Comparison of ENCODE assay signal across 8 cellular contexts in genomic region chr17:14070344-14071007, GRCh38. TPM values are rescaled to one million over a fixed set of nuclear protein-coding genes. Genes with fewer than 3 reads are reported as not detected.
DNase-seq lines count a peak whose midpoint lies in the region; TF ChIP-seq lines count a peak whose summit lies in the region.

No MANE protein-coding gene starts in this region.

- peak overlapping the region; percentile 99 for H3K4me3 Mint-ChIP-seq in progenitor cell of endocrine pancreas (ENCODE audit: low read depth)

- TF ChIP-seq CTCF in GM06990 (IDR thresholded peaks at IDR 0.05; ENCODE audit: insufficient read depth, low read length, poor library complexity, severe bottlenecking) (no peak), fibroblast of mammary gland (conservative IDR thresholded peaks at IDR 0.05; ENCODE audit: control insufficient read depth, insufficient read depth, low read depth, low read length) (no peak), progenitor cell of endocrine pancreas (IDR thresholded peaks at IDR 0.05; ENCODE audit: unreplicated experiment) (no peak)

- H3K4me3 ChIP-seq in GM06990 (replicated peaks; ENCODE audit: low read depth, low read length), result peak overlapping the region; percentile 99
- peak overlapping the region; percentile 82 for H3K4me3 ChIP-seq in fibroblast of mammary gland (ENCODE audit: control insufficient read depth, low read depth, low read length)

- H3K36me3 Mint-ChIP-seq in progenitor cell of endocrine pancreas (ENCODE audit: insufficient read depth), result peaks cover 17% of the 10 kb centered on the region

- no peaks in the 10 kb centered on the region for H3K27me3 ChIP-seq in GM06990 (replicated peaks; ENCODE audit: control insufficient read depth, insufficient read depth, low read length)

- no peaks in the 10 kb centered on the region for H3K36me3 ChIP-seq in GM06990 (ENCODE audit: control insufficient read depth, insufficient read depth, low read length)

- H3K4me1 Mint-ChIP-seq in progenitor cell of endocrine pancreas (ENCODE audit: low read depth), result peaks cover 23% of the 10 kb centered on the region

- no peaks in the 10 kb centered on the region for H3K27me3 Mint-ChIP-seq in progenitor cell of endocrine pancreas

- H3K9me3 Mint-ChIP-seq in progenitor cell of endocrine pancreas (ENCODE audit: low read depth), result no peaks in the 10 kb centered on the region

- H3K27ac Mint-ChIP-seq in progenitor cell of endocrine pancreas, result peak overlapping the region; percentile 49

- DNase-seq in GM06990 (ENCODE audit: extremely low read depth, insufficient read length) (no peak), RKO (ENCODE audit: low spot score) (peak; percentile 19), fibroblast of mammary gland (ENCODE audit: low read depth) (no peak), progenitor cell of endocrine pancreas (ENCODE audit: low spot score, unreplicated experiment) (no peak), OCI-M1 (lab: John Stamatoyannopoulos, UW) (no peak), AG20443 (ENCODE audit: low spot score) (no peak)
- no peak for DNase-seq in effector CD8-positive, alpha-beta T cell (lab: John Stamatoyannopoulos, UW)
- DNase-seq in central memory CD4-positive, alpha-beta T cell, result no peak

RNA-seq across cellular contexts. Expression of gene COX10, which starts 1.2 kb away (rescaled TPM):
- 22.8 and 24.0 TPM in 2 replicates for total RNA-seq in progenitor cell of endocrine pancreas
